ENCODE assay signal across 8 cellular contexts in the genomic region with DNA sequence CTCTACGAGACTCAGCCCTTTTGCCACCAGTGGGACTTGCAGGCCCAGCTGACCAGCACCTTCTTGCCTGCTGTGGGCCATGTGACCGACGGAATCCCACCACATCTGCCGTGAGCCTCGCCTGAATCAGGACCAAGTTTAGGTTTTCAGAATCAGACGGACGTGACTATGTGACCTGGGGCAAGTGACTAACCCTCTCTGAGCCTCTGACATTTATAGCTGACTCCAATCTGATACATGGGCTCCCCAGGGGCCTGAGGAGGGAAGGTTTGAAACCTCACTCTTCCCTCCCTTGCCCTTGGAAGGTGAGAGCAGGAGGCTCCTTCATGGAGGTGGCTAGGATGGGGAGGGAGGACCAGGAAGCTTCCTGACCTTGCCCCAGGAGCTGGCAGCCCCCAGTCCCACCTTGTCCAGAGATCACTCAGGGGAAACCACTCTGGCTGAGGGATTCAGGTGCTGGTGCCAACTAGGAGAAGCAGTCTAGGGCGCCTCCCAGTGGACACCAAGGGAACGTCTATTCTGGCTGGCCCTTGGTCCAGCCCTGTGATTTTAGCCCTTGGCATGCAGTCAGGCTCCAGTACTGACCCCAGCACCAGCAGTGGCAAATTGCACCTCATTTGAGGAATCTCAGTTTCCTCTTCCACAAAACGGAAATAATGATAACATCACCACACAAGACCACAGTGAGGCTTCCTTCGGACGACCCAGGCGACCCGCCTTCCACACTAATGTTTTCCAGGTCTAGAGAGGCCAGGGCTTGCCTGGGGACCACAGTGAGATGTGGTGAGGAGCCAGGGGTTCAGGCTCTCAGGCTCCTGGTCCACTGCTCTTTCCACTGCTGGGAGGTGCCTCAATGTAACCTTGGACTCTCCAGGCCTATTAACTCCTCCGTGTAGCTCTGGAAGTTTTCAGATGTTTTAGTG. TPM values are rescaled to one million over a fixed set of nuclear protein-coding genes. Genes with fewer than 3 reads are reported as not detected.
A peak's percentile ranks its signal among the peaks of the same experiment; 100 is the strongest.
DNase-seq lines count a peak whose midpoint lies in the region; ATAC-seq and TF ChIP-seq lines count a peak whose summit lies in the region.

No MANE protein-coding gene starts in this region.

- H3K4me1 Mint-ChIP-seq in activated CD8-positive, alpha-beta memory T cell treated with anti-CD3 and anti-CD28 coated beads, Interleukin-2, amount 10 ng/mL, durations not matched to agents 7 days and 5 days = peaks cover 7% of the 10 kb centered on the region
- peaks cover 7% of the 10 kb centered on the region for H3K4me1 Mint-ChIP-seq in osteocyte (ENCODE audit: unreplicated experiment)

- TF ChIP-seq CTCF in AG04449 (IDR thresholded peaks at IDR 0.05; ENCODE audit: insufficient read depth, low read length, missing control alignments) = peak; percentile 84
- peak; percentile 89 for TF ChIP-seq CTCF in GM12872 (IDR thresholded peaks at IDR 0.05; ENCODE audit: insufficient read depth, low read depth, low read length)
- peak; percentile 90 for TF ChIP-seq CTCF in fibroblast of the aortic adventitia (IDR thresholded peaks at IDR 0.05; ENCODE audit: insufficient read depth, low read length)
- TF ChIP-seq CTCF in osteocyte (IDR thresholded peaks at IDR 0.05) = peak; percentile 72

- peaks cover 8% of the 10 kb centered on the region for H3K27me3 Mint-ChIP-seq in activated CD8-positive, alpha-beta memory T cell treated with anti-CD3 and anti-CD28 coated beads, Interleukin-2, amount 10 ng/mL, durations not matched to agents 7 days and 5 days
- H3K27me3 Mint-ChIP-seq in osteocyte (ENCODE audit: unreplicated experiment) = peaks cover 14% of the 10 kb centered on the region

- DNase-seq in AG04449 (ENCODE audit: low read depth, low spot score) (no peak), NCI-H2227 treated with DMSO at 0.1 percent for 48 hours (lab: John Stamatoyannopoulos, UW) (peak; percentile 47), fibroblast of the aortic adventitia (ENCODE audit: low read depth) (peak; percentile 87), osteocyte (ENCODE audit: extremely low spot score, unreplicated experiment) (no peak)
- DNase-seq in activated CD8-positive, alpha-beta memory T cell treated with anti-CD3 and anti-CD28 coated beads, Interleukin-2, amount 10 ng/mL, durations not matched to agents 7 days and 5 days = peak; percentile 48

- no peaks in the 10 kb centered on the region for H3K9me3 Mint-ChIP-seq in activated CD8-positive, alpha-beta memory T cell treated with anti-CD3 and anti-CD28 coated beads, Interleukin-2, amount 10 ng/mL, durations not matched to agents 7 days and 5 days (ENCODE audit: low read depth)
- no peaks in the 10 kb centered on the region for H3K9me3 Mint-ChIP-seq in osteocyte (ENCODE audit: unreplicated experiment)

- ATAC-seq in activated CD8-positive, alpha-beta memory T cell treated with anti-CD3 and anti-CD28 coated beads, Interleukin-2, amount 10 ng/mL, durations not matched to agents 7 days and 5 days = peak; percentile 67
- no peak for ATAC-seq in HG02623 (IDR thresholded peaks at IDR 0.05; ENCODE audit: unreplicated experiment)
- ATAC-seq in GM18502 (IDR thresholded peaks at IDR 0.05; ENCODE audit: poor library complexity, unreplicated experiment) = no peak

- POLR2A ChIA-PET in AG04449 (lab: Yijun Ruan, JAX) = no interaction called here

- no peak overlapping the region for H3K4me3 ChIP-seq in AG04449 (ENCODE audit: low read depth, low read length)
- H3K4me3 ChIP-seq in fibroblast of the aortic adventitia (ENCODE audit: low read depth, low read length) = no peak overlapping the region

- no peak overlapping the region for H3K4me3 Mint-ChIP-seq in activated CD8-positive, alpha-beta memory T cell treated with anti-CD3 and anti-CD28 coated beads, Interleukin-2, amount 10 ng/mL, durations not matched to agents 7 days and 5 days
- no peak overlapping the region for H3K4me3 Mint-ChIP-seq in osteocyte (ENCODE audit: unreplicated experiment)

- H3K36me3 Mint-ChIP-seq in activated CD8-positive, alpha-beta memory T cell treated with anti-CD3 and anti-CD28 coated beads, Interleukin-2, amount 10 ng/mL, durations not matched to agents 7 days and 5 days = no peaks in the 10 kb centered on the region
- H3K36me3 Mint-ChIP-seq in osteocyte (ENCODE audit: unreplicated experiment) = no peaks in the 10 kb centered on the region

- H3K27ac Mint-ChIP-seq in activated CD8-positive, alpha-beta memory T cell treated with anti-CD3 and anti-CD28 coated beads, Interleukin-2, amount 10 ng/mL, durations not matched to agents 7 days and 5 days = no peak overlapping the region
- no peak overlapping the region for H3K27ac Mint-ChIP-seq in osteocyte (ENCODE audit: unreplicated experiment)

- CTCF ChIA-PET in AG04449 (lab: Yijun Ruan, JAX) = interaction anchor here (0.6 to 4.9 kb wide), 49 partner anchors 8 to 200 kb away, joined by 3 to 145 read pairs (median 4); a partner anchor contains a TSS
- CTCF ChIA-PET in activated CD8-positive, alpha-beta memory T cell treated with anti-CD3 and anti-CD28 coated beads, Interleukin-2, amount 10 ng/mL, durations not matched to agents 7 days and 5 days (lab: Charles Lee) = interaction anchor here (1.1 to 2.0 kb wide), 5 partner anchors 40 to 151 kb away, joined by 3 to 6 read pairs (median 4); no protein-coding TSS in a partner anchor

RNA-seq across cellular contexts. Expression of a gene that starts 47.2 kb away (rescaled TPM):
- total RNA-seq in activated CD8-positive, alpha-beta memory T cell treated with anti-CD3 and anti-CD28 coated beads, Interleukin-2, amount 10 ng/mL, durations not matched to agents 7 days and 5 days = not detected
- total RNA-seq in fibroblast of the aortic adventitia (ENCODE audit: low replicate concordance) (7.0 and 112 TPM in 2 replicates), osteocyte (0.10 and 0.11 TPM in 2 replicates)

RNA-seq across cellular contexts. Expression of a gene that starts 52.1 kb away (rescaled TPM):
- total RNA-seq in activated CD8-positive, alpha-beta memory T cell treated with anti-CD3 and anti-CD28 coated beads, Interleukin-2, amount 10 ng/mL, durations not matched to agents 7 days and 5 days = not detected
- total RNA-seq in fibroblast of the aortic adventitia (ENCODE audit: low replicate concordance) (1.1 and 4.2 TPM in 2 replicates), osteocyte (5.1 TPM in 2 replicates)

Comparison
In these comparisons a context has a peak if more than half of its experiments do, and no peak if none do; other contexts are left out.
1. DNase-seq: peak in NCI-H2227 treated with DMSO at 0.1 percent for 48 hours (single experiment), activated CD8-positive, alpha-beta memory T cell treated with anti-CD3 and anti-CD28 coated beads, Interleukin-2, amount 10 ng/mL, durations not matched to agents 7 days and 5 days (single experiment) and fibroblast of the aortic adventitia (single experiment); none in AG04449 (single experiment) and osteocyte (single experiment).
2. Peak in every context shown above with its lines, with median percentiles within 50 percentile points of each other: CTCF ChIP-seq.